ENCODE assay signal across 10 cellular contexts in genomic region chr4:68569036-68569435, GRCh38. TPM values are rescaled to one million over a fixed set of nuclear protein-coding genes. Genes with fewer than 3 reads are reported as not detected.
A peak's percentile ranks its signal among the peaks of the same experiment; 100 is the strongest.
DNase-seq lines count a peak whose midpoint lies in the region; ATAC-seq, FAIRE-seq and TF ChIP-seq lines count a peak whose summit lies in the region.
"Not testable (repeated sequence)": the region's sequence is repeated elsewhere in the genome, so short reads cannot be mapped to it uniquely, and the experiment has no call there.
"Had no signal": no experiment of that assay in that cellular context is flagged by ENCODE, and none has a peak within 500 bp of the region (broad histone marks: within the 10 kb centered on the region; RNA-seq: fewer than 3 reads in every experiment).

No MANE protein-coding gene starts in this region.

- not testable (repeated sequence) for H3K4me2 ChIP-seq in mammary epithelial cell (ENCODE audit: insufficient read depth, low read depth, low read length); HepG2 (ENCODE audit: low read depth, low read length)

- not testable (repeated sequence) for H3K79me2 ChIP-seq in mammary epithelial cell (ENCODE audit: insufficient read depth, low read length); HepG2 (ENCODE audit: insufficient read depth, low read length)

- FAIRE-seq in HepG2 (lab: Jason Lieb, UNC) = not testable (repeated sequence)

- H3K9me3 ChIP-seq in mammary epithelial cell (replicated peaks; ENCODE audit: insufficient read depth, low read length); HepG2 (ENCODE audit: low read length): not testable (repeated sequence)

- in situ Hi-C loops in mammary epithelial cell (cut with MboI; ENCODE audit: low sequenced_read_pairs in 2 of 2); HepG2 (cut with HindIII; ENCODE audit: extremely low pct_ligation_motif_present, low pct_unique_long_range_greater_than_20kb): not testable (repeated sequence)

- intact Hi-C loops in mammary epithelial cell (cut with micrococcal nuclease) = loop anchor here (1.0 kb wide), 1 partner anchor 71 kb away; no protein-coding TSS in a partner anchor
- intact Hi-C loops in HepG2 (cut with micrococcal nuclease; ENCODE audit: unreplicated experiment) = not testable (repeated sequence)

- not testable (repeated sequence) for H3K27me3 ChIP-seq in mammary epithelial cell (ENCODE audit: insufficient read depth, low read length); HepG2 (ENCODE audit: control insufficient read depth in 1 of 2, insufficient read depth in 2 of 2, low read length in 2 of 2)

- not testable (repeated sequence) for TF ChIP-seq EP300 in HepG2 (IDR thresholded peaks at IDR 0.05; ENCODE audit: low read depth in 2 of 2, low read length in 2 of 2); HepG2 (CRISPR knock-in tag; IDR thresholded peaks at IDR 0.05; ENCODE audit: borderline replicate concordance)

- peak; percentile 2 for ATAC-seq in GM18868 (IDR thresholded peaks at IDR 0.05; ENCODE audit: unreplicated experiment)
- ATAC-seq in GM21381 (IDR thresholded peaks at IDR 0.05; ENCODE audit: unreplicated experiment) = peak; percentile 25
- ATAC-seq in HG02642 (IDR thresholded peaks at IDR 0.05; ENCODE audit: poor library complexity, unreplicated experiment) = peak; percentile 26
- ATAC-seq in HG03108 (IDR thresholded peaks at IDR 0.05; ENCODE audit: unreplicated experiment) = peak; percentile 10
- peak; percentile 71 for ATAC-seq in HepG2

- dilution Hi-C loops in mammary epithelial cell (cut with HindIII; ENCODE audit: low sequenced_read_pairs) = not testable (repeated sequence)

- DNase-seq in NCI-H146 (lab: John Stamatoyannopoulos, UW) = peak; percentile 33
- not testable (repeated sequence) for DNase-seq in mammary epithelial cell; HepG2 (ENCODE audit: low spot score)

- not testable (repeated sequence) for BruUV-seq in mammary epithelial cell (replicated peaks; lab: Mats Ljungman, UMichigan); HepG2 (replicated peaks; lab: Mats Ljungman, UMichigan)

- peak overlapping the region; percentile 33 for H2AFZ ChIP-seq in mammary epithelial cell (ENCODE audit: low read depth, low read length)
- H2AFZ ChIP-seq in HepG2 (ENCODE audit: low read length) = not testable (repeated sequence)

- not testable (repeated sequence) for H3K9ac ChIP-seq in mammary epithelial cell (ENCODE audit: insufficient read depth, low read length); HepG2 (ENCODE audit: insufficient read depth, low read depth, low read length)

- not testable (repeated sequence) for H3K4me3 ChIP-seq in mammary epithelial cell (replicated peaks in 1 of 3; ENCODE audit: insufficient read depth in 1 of 3, low read depth in 2 of 3, low read length in 3 of 3); HepG2 (replicated peaks in 1 of 3; ENCODE audit: insufficient read depth in 1 of 3, low read depth in 2 of 3, low read length in 3 of 3)

- POLR2A ChIA-PET in HepG2 (lab: Yijun Ruan, JAX) = not testable (repeated sequence)

- not testable (repeated sequence) for TF ChIP-seq CTCF in C4-2B (conservative IDR thresholded peaks at IDR 0.05); HepG2 (CRISPR knock-in tag; IDR thresholded peaks at IDR 0.05)
- peak in 1 of 2 donors; percentile 4 for TF ChIP-seq CTCF in mammary epithelial cell (conservative IDR thresholded peaks at IDR 0.05 in 1 of 2, IDR thresholded peaks at IDR 0.05 in 1 of 2; ENCODE audit: extremely low read depth in 1 of 2, insufficient read depth in 1 of 2, low read depth in 1 of 2, low read length in 2 of 2)

- CTCF ChIA-PET in mammary epithelial cell (lab: Charles Lee; ENCODE audit: low non-redundant PET); HepG2 (lab: Yijun Ruan, JAX; ENCODE audit: low intra/inter-chr PET ratio, low total read pairs): not testable (repeated sequence)

- not testable (repeated sequence) for TF ChIP-seq POLR2A in HepG2 (IDR thresholded peaks at IDR 0.05; ENCODE audit: insufficient read depth in 1 of 2, low read depth in 2 of 2, low read length in 2 of 2)

- H3K27ac ChIP-seq in C4-2B = peak overlapping the region; percentile 26; the same call in 1 of the 2 replicates
- not testable (repeated sequence) for H3K27ac ChIP-seq in mammary epithelial cell (ENCODE audit: insufficient read depth, low read depth, low read length); HepG2 (ENCODE audit: extremely low read length, insufficient read depth, low read length)

- not testable (repeated sequence) for H3K4me1 ChIP-seq in mammary epithelial cell (ENCODE audit: insufficient read depth, low read length); HepG2 (ENCODE audit: insufficient read depth, low read length)

- 100% methylated on average over 1 of the region's 1 CpG for WGBS in mammary epithelial cell (ENCODE audit: low coverage, missing lambda C conversion rate)
- 100% methylated on average over 1 of the region's 1 CpG for WGBS in HepG2 (ENCODE audit: low lambda C conversion rate)

- not testable (repeated sequence) for H4K20me1 ChIP-seq in mammary epithelial cell (ENCODE audit: insufficient read depth, low read length); HepG2 (ENCODE audit: insufficient read depth, low read length)

- not testable (repeated sequence) for H3K36me3 ChIP-seq in mammary epithelial cell (ENCODE audit: insufficient read depth, low read length); HepG2 (replicated peaks in 1 of 2; ENCODE audit: control insufficient read depth in 1 of 2, insufficient read depth in 2 of 2, low read length in 2 of 2)

- TF ChIP-seq RAD21 in HepG2 (CRISPR knock-in tag; IDR thresholded peaks at IDR 0.05) = not testable (repeated sequence)

TF ChIP-seq in HepG2, 621 proteins besides CTCF, POLR2A, EP300 and RAD21:
- TF ChIP-seq STAG1 (CRISPR knock-in tag; IDR thresholded peaks at IDR 0.05) = 0 out of 2 replicates have a peak, but pooled peaks have one; percentile 9

RNA-seq across cellular contexts. Expression of gene UGT2B17, which starts 7.1 kb away (rescaled TPM):
- total RNA-seq in mammary epithelial cell (not detected), HepG2 (2016; rRNA removed; fragmentation: Illumina TruSeq; extraction: Trizol) (not detected in 2 replicates)
- polyA plus RNA-seq in mammary epithelial cell (not detected), HepG2 (2011; rRNA removed) (not detected in 2 replicates)
- polyA minus RNA-seq in mammary epithelial cell = not detected
- total RNA-seq in HepG2 (2016; cell fraction: cytosol; rRNA removed; fragmentation: Illumina TruSeq; extraction: Trizol; ENCODE audit: low read depth) = not detected in 2 replicates
- not detected in 2 replicates for total RNA-seq in HepG2 (2016; cell fraction: insoluble cytoplasmic fraction; rRNA removed; fragmentation: Illumina TruSeq; extraction: Trizol)
- total RNA-seq in HepG2 (2016; cell fraction: membrane; rRNA removed; fragmentation: Illumina TruSeq; extraction: Trizol) = not detected in 2 replicates
- total RNA-seq in HepG2 (2016; cell fraction: nucleus; rRNA removed; fragmentation: Illumina TruSeq; extraction: Trizol) = not detected in 2 replicates
- polyA plus RNA-seq in HepG2 (2011; cell fraction: cytosol; rRNA removed) = not detected in 2 replicates
- polyA plus RNA-seq in HepG2 (2011; cell fraction: nucleus; rRNA removed) = not detected in 2 replicates
- polyA plus RNA-seq in HepG2 (2012) = 0.17 TPM in 1 of 2 replicates, not detected in the other
- polyA plus RNA-seq in HepG2 (2016; cell fraction: cytosol; fragmentation: Illumina TruSeq; extraction: Trizol; ENCODE audit: low read depth) = not detected in 2 replicates
- not detected in 2 replicates for polyA plus RNA-seq in HepG2 (2016; cell fraction: insoluble cytoplasmic fraction; fragmentation: Illumina TruSeq; extraction: Trizol; ENCODE audit: low read depth)
- polyA plus RNA-seq in HepG2 (2016; cell fraction: membrane; fragmentation: Illumina TruSeq; extraction: Trizol; ENCODE audit: low read depth) = not detected in 2 replicates
- not detected in 2 replicates for polyA plus RNA-seq in HepG2 (2016; cell fraction: nucleus; fragmentation: Illumina TruSeq; extraction: Trizol; ENCODE audit: insufficient read depth, low read depth)
- polyA minus RNA-seq in HepG2 (2011; rRNA and poly(A)+ RNA removed; ENCODE audit: low replicate concordance) = not detected in 2 replicates
- polyA minus RNA-seq in HepG2 (2011; cell fraction: cytosol; rRNA and poly(A)+ RNA removed) = not detected in 2 replicates
- polyA minus RNA-seq in HepG2 (2011; cell fraction: nucleus; rRNA and poly(A)+ RNA removed) = not detected in 2 replicates
- total RNA-seq: OCI-LY7, SJCRH30 had no signal

Comparison
In these comparisons a context has a peak if more than half of its experiments do, and no peak if none do; other contexts are left out.
1. ATAC-seq: peak in every context shown above with its lines; median percentile 71 in HepG2; 26 in HG02642; 25 in GM21381; 10 in HG03108; 2 in GM18868.